ENCODE assay signal across 11 cellular contexts in the genomic region with DNA sequence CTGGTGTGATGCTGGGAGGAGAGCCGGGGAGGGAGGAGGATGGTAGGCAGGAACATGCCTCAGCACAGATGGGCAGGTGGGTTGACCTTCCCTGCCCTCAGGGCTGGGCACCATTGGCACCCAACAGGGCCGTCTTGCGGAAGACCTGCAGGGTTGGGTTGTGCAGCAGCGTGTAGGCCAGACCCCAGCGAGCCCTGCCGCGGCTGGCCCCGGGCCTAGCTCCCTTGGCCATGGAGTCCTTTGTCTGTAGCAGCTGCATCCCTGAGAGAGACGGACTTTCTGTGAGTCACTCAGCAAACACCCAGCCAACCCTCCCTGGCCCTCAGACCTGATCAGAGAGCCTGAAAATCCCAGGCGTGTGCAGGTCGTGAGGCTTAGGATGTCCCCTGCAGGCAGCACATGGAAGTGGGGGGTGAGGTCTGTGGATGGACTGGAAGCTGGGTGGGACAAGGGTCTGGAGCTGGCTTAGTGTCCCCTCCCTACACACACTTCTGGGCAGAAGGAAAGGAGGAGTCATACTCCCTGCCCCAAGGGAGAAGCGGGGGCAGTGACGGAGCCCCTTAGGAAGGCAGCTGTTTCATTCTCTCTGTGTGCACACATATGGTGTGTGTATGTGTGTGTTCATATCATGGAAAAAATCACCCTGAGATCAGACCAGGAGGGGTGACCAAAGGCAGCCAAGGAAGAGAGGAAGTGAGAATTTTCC. TPM values are rescaled to one million over a fixed set of nuclear protein-coding genes. Genes with fewer than 3 reads are reported as not detected.
DNase-seq lines count a peak whose midpoint lies in the region; ATAC-seq and TF ChIP-seq lines count a peak whose summit lies in the region.
"Had no signal": no experiment of that assay in that cellular context is flagged by ENCODE, and none has a peak within 500 bp of the region (broad histone marks: within the 10 kb centered on the region; RNA-seq: fewer than 3 reads in every experiment).

No MANE protein-coding gene starts in this region.

- H3K9me3 ChIP-seq in AG04450 (ENCODE audit: control insufficient read depth, insufficient read depth, low read length), result no peaks in the 10 kb centered on the region
- no peaks in the 10 kb centered on the region for H3K9me3 ChIP-seq in OCI-LY3 (ENCODE audit: insufficient read depth, low read length)

- peaks cover 16% of the 10 kb centered on the region for H3K4me1 ChIP-seq in OCI-LY3 (ENCODE audit: low read length)

- no peak overlapping the region for H2AFZ ChIP-seq in OCI-LY3 (ENCODE audit: low read depth, low read length)

- ATAC-seq in esophagus mucosa, result peak; percentile 17
- no peak for ATAC-seq in stimulated activated naive CD8-positive, alpha-beta T cell treated with anti-CD3 and anti-CD28 coated beads, Interleukin-15, Interleukin-2, amounts not matched to agents 100 U/mL and 50 U/mL, for 24 hours
- ATAC-seq in HG02588 (IDR thresholded peaks at IDR 0.05; ENCODE audit: unreplicated experiment), result no peak
- ATAC-seq in HG02870 (IDR thresholded peaks at IDR 0.05; ENCODE audit: unreplicated experiment), result no peak

- no peak overlapping the region for H3K4me3 ChIP-seq in AG04450 (ENCODE audit: low read depth, low read length)
- no peak overlapping the region for H3K4me3 ChIP-seq in OCI-LY3 (ENCODE audit: low read length)

- no peaks in the 10 kb centered on the region for H4K20me1 ChIP-seq in OCI-LY3 (ENCODE audit: insufficient read depth, low read length)

- DNase-seq in AG04450 (ENCODE audit: low read depth, low spot score) (no peak), myocyte (ENCODE audit: low read depth) (peak; percentile 36), NCI-H1092 treated with DMSO at 0.1 percent for 48 hours (lab: John Stamatoyannopoulos, UW) (no peak)
- DNase-seq in stimulated activated naive CD8-positive, alpha-beta T cell treated with anti-CD3 and anti-CD28 coated beads, Interleukin-15, Interleukin-2, amounts not matched to agents 100 U/mL and 50 U/mL, for 24 hours, result no peak
- DNase-seq: naive B cell, NCI-H2029 had no signal

- peak overlapping the region; percentile 44 for H3K4me2 ChIP-seq in OCI-LY3 (ENCODE audit: low read length)

- no peaks in the 10 kb centered on the region for H3K36me3 ChIP-seq in OCI-LY3 (replicated peaks; ENCODE audit: low read depth, low read length)

- H3K79me2 ChIP-seq in OCI-LY3 (ENCODE audit: low read length), result no peaks in the 10 kb centered on the region

- TF ChIP-seq CTCF in AG04450 (IDR thresholded peaks at IDR 0.05; ENCODE audit: low read depth, low read length), result 0 out of 2 replicates have a peak, but pooled peaks have one; percentile 5
- peak; percentile 12; the same call in 1 of the 2 replicates for TF ChIP-seq CTCF in OCI-LY3 (IDR thresholded peaks at IDR 0.05; ENCODE audit: low read depth, low read length)

- POLR2A ChIA-PET in AG04450 (lab: Yijun Ruan, JAX), result interaction anchor here (1.2 kb wide), 1 partner anchor 17 kb away, joined by 5 read pairs; no protein-coding TSS in a partner anchor

- CTCF ChIA-PET in AG04450 (lab: Charles Lee), result no interaction called here

- H3K27ac ChIP-seq in AG04450 (ENCODE audit: low read depth, low read length), result peak overlapping the region; percentile 39
- no peak overlapping the region for H3K27ac ChIP-seq in OCI-LY3 (ENCODE audit: low read length)
- H3K27ac ChIP-seq: C4-2B had no signal

- peaks cover 3% of the 10 kb centered on the region for H3K27me3 ChIP-seq in AG04450 (ENCODE audit: control insufficient read depth, insufficient read depth, low read length)
- peaks cover 12% of the 10 kb centered on the region for H3K27me3 ChIP-seq in OCI-LY3 (ENCODE audit: low read depth, low read length)

- H3K9ac ChIP-seq in OCI-LY3 (ENCODE audit: low read length), result no peak overlapping the region

RNA-seq across cellular contexts. Expression of a gene that starts 6.6 kb away (rescaled TPM):
- 2.3 and 3.0 TPM in 2 replicates for polyA plus RNA-seq in AG04450 (2011; rRNA removed)
- 0.96 and 1.0 TPM in 2 replicates for polyA minus RNA-seq in AG04450 (2011; rRNA and poly(A)+ RNA removed)
- 2.2 TPM for total RNA-seq in esophagus mucosa
- total RNA-seq in myocyte, result 0.31 and 2.2 TPM in 2 replicates
- 3.6 TPM for polyA plus RNA-seq in myocyte (2012)

RNA-seq across cellular contexts. Expression of a gene that starts 22.5 kb away (rescaled TPM):
- polyA plus RNA-seq in AG04450 (2011; rRNA removed), result 0.07 and 0.12 TPM in 2 replicates
- 0.17 and 0.32 TPM in 2 replicates for polyA minus RNA-seq in AG04450 (2011; rRNA and poly(A)+ RNA removed)
- total RNA-seq in esophagus mucosa (1.5 TPM), myocyte (not detected in 2 replicates)
- polyA plus RNA-seq in myocyte (2012), result 0.61 TPM

RNA-seq across cellular contexts. Expression of a gene that starts 49.8 kb away (rescaled TPM):
- polyA plus RNA-seq in AG04450 (2011; rRNA removed), result not detected in 2 replicates
- not detected in 2 replicates for polyA minus RNA-seq in AG04450 (2011; rRNA and poly(A)+ RNA removed)
- total RNA-seq in esophagus mucosa (0.16 TPM), myocyte (not detected in 2 replicates)
- 4.5 TPM for polyA plus RNA-seq in myocyte (2012)

RNA-seq across cellular contexts. Expression of a gene that starts 56.0 kb away (rescaled TPM):
- not detected in 2 replicates for polyA plus RNA-seq in AG04450 (2011; rRNA removed)
- not detected in 2 replicates for polyA minus RNA-seq in AG04450 (2011; rRNA and poly(A)+ RNA removed)
- total RNA-seq in esophagus mucosa (0.32 TPM), myocyte (not detected in 2 replicates)
- polyA plus RNA-seq in myocyte (2012), result 0.10 TPM
